Comparison of ENCODE assay signal across 29 cellular contexts in the genomic region with DNA sequence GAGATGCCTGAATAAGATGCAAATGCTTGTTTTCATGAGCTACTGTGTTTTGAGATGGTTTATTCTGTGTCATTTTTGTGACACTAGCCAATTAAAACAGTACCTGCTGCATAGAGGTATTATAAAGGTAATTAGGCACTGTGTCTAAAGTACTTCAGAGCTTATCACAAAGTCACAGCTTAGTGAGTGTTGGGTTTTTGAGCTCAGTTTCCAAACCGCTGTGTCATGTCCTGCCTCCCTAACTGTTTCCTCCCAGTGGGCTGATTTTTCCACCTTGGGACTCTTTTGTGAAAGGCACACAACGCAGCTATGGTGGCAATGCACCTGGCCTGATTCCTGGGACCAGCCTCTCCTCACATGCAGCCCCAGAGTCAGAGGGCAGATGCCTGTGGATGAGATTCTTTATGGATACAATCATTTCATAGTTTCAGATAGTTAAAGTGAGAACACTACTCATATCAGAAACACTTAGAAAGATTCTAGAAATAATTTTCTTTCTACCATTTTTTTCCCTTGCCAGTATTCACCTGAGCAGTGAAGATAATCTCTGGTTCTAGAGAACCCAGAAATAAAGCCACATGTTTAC. TPM values are rescaled to one million over a fixed set of nuclear protein-coding genes. Genes with fewer than 3 reads are reported as not detected.
DNase-seq lines count a peak whose midpoint lies in the region; ATAC-seq and TF ChIP-seq lines count a peak whose summit lies in the region.
"Had no signal": no experiment of that assay in that cellular context is flagged by ENCODE, and none has a peak within 500 bp of the region (broad histone marks: within the 10 kb centered on the region; RNA-seq: fewer than 3 reads in every experiment).

No MANE protein-coding gene starts in this region.

- POLR2A ChIA-PET in activated CD8-positive, alpha-beta T cell treated with anti-CD3 and anti-CD28 coated beads, Interleukin-2, amount 10 ng/mL, durations not matched to agents 7 days and 5 days (lab: Charles Lee), result interaction anchor here (1.0 to 1.5 kb wide), 2 partner anchors 23 to 43 kb away, joined by 3 to 6 read pairs; no protein-coding TSS in a partner anchor
- POLR2A ChIA-PET in HEK293T (lab: Yijun Ruan, JAX), result no interaction called here

- TF ChIP-seq CTCF in choroid plexus epithelial cell (conservative IDR thresholded peaks at IDR 0.05; ENCODE audit: low read depth, low read length), result no peak

- no peaks in the 10 kb centered on the region for H3K36me3 Mint-ChIP-seq in activated naive CD4-positive, alpha-beta T cell treated with anti-CD3 and anti-CD28 coated beads for 36 hours (ENCODE audit: low read depth)
- no peaks in the 10 kb centered on the region for H3K36me3 Mint-ChIP-seq in activated naive CD4-positive, alpha-beta T cell treated with anti-CD3 and anti-CD28 coated beads, Interleukin-2, amount 10 ng/mL, durations not matched to agents 7 days and 5 days
- H3K36me3 Mint-ChIP-seq in activated CD8-positive, alpha-beta T cell treated with anti-CD3 and anti-CD28 coated beads, Interleukin-2, amount 10 ng/mL, durations not matched to agents 7 days and 5 days (ENCODE audit: low read depth), result peaks cover 3% of the 10 kb centered on the region
- H3K36me3 Mint-ChIP-seq: memory B cell, naive B cell had no signal

- H3K9me3 Mint-ChIP-seq in activated naive CD4-positive, alpha-beta T cell treated with anti-CD3 and anti-CD28 coated beads for 36 hours, result no peaks in the 10 kb centered on the region
- H3K9me3 Mint-ChIP-seq in activated naive CD4-positive, alpha-beta T cell treated with anti-CD3 and anti-CD28 coated beads, Interleukin-2, amount 10 ng/mL, durations not matched to agents 7 days and 5 days, result no peaks in the 10 kb centered on the region
- H3K9me3 Mint-ChIP-seq in activated CD8-positive, alpha-beta T cell treated with anti-CD3 and anti-CD28 coated beads, Interleukin-2, amount 10 ng/mL, durations not matched to agents 7 days and 5 days (ENCODE audit: insufficient read depth), result no peaks in the 10 kb centered on the region
- peaks cover 4 to 5% of the 10 kb centered on the region in 2 donors for H3K9me3 Mint-ChIP-seq in stimulated activated naive CD8-positive, alpha-beta T cell treated with anti-CD3 and anti-CD28 coated beads, Interleukin-15, amount 100 ng/mL, for 72 hours
- H3K9me3 Mint-ChIP-seq: H9, memory B cell had no signal

- CTCF ChIA-PET in activated naive CD4-positive, alpha-beta T cell treated with anti-CD3 and anti-CD28 coated beads for 36 hours (lab: Charles Lee), result interaction anchor here (0.6 to 0.8 kb wide), 3 partner anchors 18 to 68 kb away, joined by 3 read pairs; no protein-coding TSS in a partner anchor
- CTCF ChIA-PET in activated naive CD4-positive, alpha-beta T cell treated with anti-CD3 and anti-CD28 coated beads, Interleukin-2, amount 10 ng/mL, durations not matched to agents 7 days and 5 days (lab: Charles Lee), result interaction anchor here (0.6 kb wide), 1 partner anchor 450 kb away, joined by 3 read pairs; no protein-coding TSS in a partner anchor
- CTCF ChIA-PET in activated CD8-positive, alpha-beta T cell treated with anti-CD3 and anti-CD28 coated beads, Interleukin-2, amount 10 ng/mL, durations not matched to agents 7 days and 5 days (lab: Charles Lee), result interaction anchor here (0.8 to 1.2 kb wide), 3 partner anchors 9 to 18 kb away, joined by 3 to 4 read pairs (median 4); no protein-coding TSS in a partner anchor
- CTCF ChIA-PET in HEK293T (lab: Yijun Ruan, JAX), result no interaction called here

- peak; percentile 47 for DNase-seq in activated naive CD4-positive, alpha-beta T cell treated with anti-CD3 and anti-CD28 coated beads for 36 hours
- DNase-seq in activated naive CD4-positive, alpha-beta T cell treated with anti-CD3 and anti-CD28 coated beads, Interleukin-2, amount 10 ng/mL, durations not matched to agents 7 days and 5 days, result no peak
- DNase-seq in activated CD8-positive, alpha-beta T cell treated with anti-CD3 and anti-CD28 coated beads, Interleukin-2, amount 10 ng/mL, durations not matched to agents 7 days and 5 days, result peak; percentile 21
- peak; percentile 27 for DNase-seq in choroid plexus epithelial cell (ENCODE audit: low read depth)
- DNase-seq in stimulated activated naive CD8-positive, alpha-beta T cell treated with anti-CD3 and anti-CD28 coated beads, Interleukin-15, amount 100 ng/mL, for 72 hours, result no peak
- no peak for DNase-seq in HEK293T (ENCODE audit: extremely low spot score)
- no peak for DNase-seq in HT-29 (ENCODE audit: low spot score)
- DNase-seq in cerebellar nuclear complex (lab: John Stamatoyannopoulos, UW), result no peak
- DNase-seq: activated CD4-positive, alpha-beta T cell treated with anti-CD3 and anti-CD28 coated beads, Interleukin-2, amount 10 ng/mL, durations not matched to agents 24 days and 14 days; activated naive CD4-positive, alpha-beta T cell; aorta; BE2C; caudate nucleus; COR-L47; DMS79; H9; left colon; naive B cell; NCI-H1694 treated with DMSO at 0.1 percent for 48 hours; NCI-H526; nucleus accumbens; SJCRH30; T-helper 1 cell had no signal

- no peak overlapping the region for H3K4me3 Mint-ChIP-seq in activated naive CD4-positive, alpha-beta T cell treated with anti-CD3 and anti-CD28 coated beads for 36 hours
- H3K4me3 Mint-ChIP-seq in activated naive CD4-positive, alpha-beta T cell treated with anti-CD3 and anti-CD28 coated beads, Interleukin-2, amount 10 ng/mL, durations not matched to agents 7 days and 5 days, result no peak overlapping the region
- no peak overlapping the region for H3K4me3 Mint-ChIP-seq in activated CD8-positive, alpha-beta T cell treated with anti-CD3 and anti-CD28 coated beads, Interleukin-2, amount 10 ng/mL, durations not matched to agents 7 days and 5 days
- peak overlapping the region in 1 of 2 donors; percentile 5 for H3K4me3 Mint-ChIP-seq in stimulated activated naive CD8-positive, alpha-beta T cell treated with anti-CD3 and anti-CD28 coated beads, Interleukin-15, amount 100 ng/mL, for 72 hours
- H3K4me3 Mint-ChIP-seq: activated CD4-positive, alpha-beta T cell treated with anti-CD3 and anti-CD28 coated beads, Interleukin-2, amount 10 ng/mL, durations not matched to agents 24 days and 14 days; H9; memory B cell; naive B cell had no signal

- H3K4me3 ChIP-seq in choroid plexus epithelial cell (ENCODE audit: low read depth, low read length), result no peak overlapping the region
- H3K4me3 ChIP-seq: A549, SJCRH30, suprapubic skin had no signal

- no peaks in the 10 kb centered on the region for H3K27me3 Mint-ChIP-seq in activated naive CD4-positive, alpha-beta T cell treated with anti-CD3 and anti-CD28 coated beads for 36 hours (ENCODE audit: low read depth)
- H3K27me3 Mint-ChIP-seq in activated naive CD4-positive, alpha-beta T cell treated with anti-CD3 and anti-CD28 coated beads, Interleukin-2, amount 10 ng/mL, durations not matched to agents 7 days and 5 days, result peaks cover 3% of the 10 kb centered on the region
- H3K27me3 Mint-ChIP-seq in activated CD8-positive, alpha-beta T cell treated with anti-CD3 and anti-CD28 coated beads, Interleukin-2, amount 10 ng/mL, durations not matched to agents 7 days and 5 days (ENCODE audit: low read depth), result no peaks in the 10 kb centered on the region
- H3K27me3 Mint-ChIP-seq in stimulated activated naive CD8-positive, alpha-beta T cell treated with anti-CD3 and anti-CD28 coated beads, Interleukin-15, amount 100 ng/mL, for 72 hours, result no peaks in the 10 kb centered on the region
- H3K27me3 Mint-ChIP-seq: activated CD4-positive, alpha-beta T cell treated with anti-CD3 and anti-CD28 coated beads, Interleukin-2, amount 10 ng/mL, durations not matched to agents 24 days and 14 days; memory B cell; naive B cell had no signal

- intact Hi-C loops in activated naive CD4-positive, alpha-beta T cell treated with anti-CD3 and anti-CD28 coated beads for 36 hours (cut with micrococcal nuclease), result no loop called here

- no peak for ATAC-seq in activated CD8-positive, alpha-beta T cell treated with anti-CD3 and anti-CD28 coated beads, Interleukin-2, amount 10 ng/mL, durations not matched to agents 7 days and 5 days
- peak; percentile 47 for ATAC-seq in stimulated activated naive CD8-positive, alpha-beta T cell treated with anti-CD3 and anti-CD28 coated beads, Interleukin-15, amount 100 ng/mL, for 72 hours
- ATAC-seq: A549, HepG2, left colon had no signal

- H3K27ac Mint-ChIP-seq in activated naive CD4-positive, alpha-beta T cell treated with anti-CD3 and anti-CD28 coated beads for 36 hours, result peak overlapping the region; percentile 47
- H3K27ac Mint-ChIP-seq in activated naive CD4-positive, alpha-beta T cell treated with anti-CD3 and anti-CD28 coated beads, Interleukin-2, amount 10 ng/mL, durations not matched to agents 7 days and 5 days, result no peak overlapping the region
- H3K27ac Mint-ChIP-seq in activated CD8-positive, alpha-beta T cell treated with anti-CD3 and anti-CD28 coated beads, Interleukin-2, amount 10 ng/mL, durations not matched to agents 7 days and 5 days, result no peak overlapping the region
- peak overlapping the region; percentile 96 to 98 for H3K27ac Mint-ChIP-seq in stimulated activated naive CD8-positive, alpha-beta T cell treated with anti-CD3 and anti-CD28 coated beads, Interleukin-15, amount 100 ng/mL, for 72 hours
- H3K27ac Mint-ChIP-seq: memory B cell had no signal

- H3K4me1 Mint-ChIP-seq in activated naive CD4-positive, alpha-beta T cell treated with anti-CD3 and anti-CD28 coated beads for 36 hours (ENCODE audit: low read depth), result peaks cover 41% of the 10 kb centered on the region
- no peaks in the 10 kb centered on the region for H3K4me1 Mint-ChIP-seq in activated naive CD4-positive, alpha-beta T cell treated with anti-CD3 and anti-CD28 coated beads, Interleukin-2, amount 10 ng/mL, durations not matched to agents 7 days and 5 days
- peaks cover 22% of the 10 kb centered on the region for H3K4me1 Mint-ChIP-seq in activated CD8-positive, alpha-beta T cell treated with anti-CD3 and anti-CD28 coated beads, Interleukin-2, amount 10 ng/mL, durations not matched to agents 7 days and 5 days (ENCODE audit: low read depth)
- H3K4me1 Mint-ChIP-seq in stimulated activated naive CD8-positive, alpha-beta T cell treated with anti-CD3 and anti-CD28 coated beads, Interleukin-15, amount 100 ng/mL, for 72 hours, result peaks cover 61% of the 10 kb centered on the region

TF ChIP-seq in HEK293T, 16 proteins besides CTCF, POLR2A, EP300 and RAD21 (continues in another document):
- TF ChIP-seq HDGF (IDR thresholded peaks at IDR 0.05; ENCODE audit: borderline replicate concordance) (no peak), FOXM1 (IDR thresholded peaks at IDR 0.05; ENCODE audit: borderline replicate concordance) (no peak), TARDBP (IDR thresholded peaks at IDR 0.05) (no peak)

RNA-seq across cellular contexts. Expression of gene TAGAP, which starts 41.3 kb away (rescaled TPM):
- 10 to 100 TPM; 79.6 to 82.6 TPM for total RNA-seq in activated naive CD4-positive, alpha-beta T cell treated with anti-CD3 and anti-CD28 coated beads for 36 hours
- 10 to 100 TPM; 64.5 to 67.0 TPM for total RNA-seq in activated CD8-positive, alpha-beta T cell treated with anti-CD3 and anti-CD28 coated beads, Interleukin-2, amount 10 ng/mL, durations not matched to agents 7 days and 5 days
- 0.08 TPM in 1 of 2 replicates, not detected in the other for total RNA-seq in HT-29 (2014; rRNA removed; shearing (Covaris generic))
- total RNA-seq: H9, HepG2, LHCN-M2, pulmonary artery endothelial cell had no signal

Comparison
In these comparisons a context has a peak if more than half of its experiments do, and no peak if none do; other contexts are left out.
1. DNase-seq: peak in activated naive CD4-positive, alpha-beta T cell treated with anti-CD3 and anti-CD28 coated beads for 36 hours (single experiment), activated CD8-positive, alpha-beta T cell treated with anti-CD3 and anti-CD28 coated beads, Interleukin-2, amount 10 ng/mL, durations not matched to agents 7 days and 5 days (single experiment) and choroid plexus epithelial cell (single experiment); none in activated naive CD4-positive, alpha-beta T cell treated with anti-CD3 and anti-CD28 coated beads, Interleukin-2, amount 10 ng/mL, durations not matched to agents 7 days and 5 days (single experiment), stimulated activated naive CD8-positive, alpha-beta T cell treated with anti-CD3 and anti-CD28 coated beads, Interleukin-15, amount 100 ng/mL, for 72 hours (0 of 2), HEK293T (single experiment), HT-29 (single experiment) and cerebellar nuclear complex (0 of 2).
2. H3K27ac Mint-ChIP-seq: peak in activated naive CD4-positive, alpha-beta T cell treated with anti-CD3 and anti-CD28 coated beads for 36 hours (single experiment) and stimulated activated naive CD8-positive, alpha-beta T cell treated with anti-CD3 and anti-CD28 coated beads, Interleukin-15, amount 100 ng/mL, for 72 hours (2 of 2); none in activated naive CD4-positive, alpha-beta T cell treated with anti-CD3 and anti-CD28 coated beads, Interleukin-2, amount 10 ng/mL, durations not matched to agents 7 days and 5 days (single experiment) and activated CD8-positive, alpha-beta T cell treated with anti-CD3 and anti-CD28 coated beads, Interleukin-2, amount 10 ng/mL, durations not matched to agents 7 days and 5 days (single experiment).
3. RNA of gene TAGAP, which starts 41.3 kb away (total RNA-seq): 79.6 to 82.6 TPM in activated naive CD4-positive, alpha-beta T cell treated with anti-CD3 and anti-CD28 coated beads for 36 hours and 64.5 to 67.0 TPM in activated CD8-positive, alpha-beta T cell treated with anti-CD3 and anti-CD28 coated beads, Interleukin-2, amount 10 ng/mL, durations not matched to agents 7 days and 5 days; 0.08 TPM in HT-29; every median in the first group is over 10 times any median in the second.